In the genomic region with DNA sequence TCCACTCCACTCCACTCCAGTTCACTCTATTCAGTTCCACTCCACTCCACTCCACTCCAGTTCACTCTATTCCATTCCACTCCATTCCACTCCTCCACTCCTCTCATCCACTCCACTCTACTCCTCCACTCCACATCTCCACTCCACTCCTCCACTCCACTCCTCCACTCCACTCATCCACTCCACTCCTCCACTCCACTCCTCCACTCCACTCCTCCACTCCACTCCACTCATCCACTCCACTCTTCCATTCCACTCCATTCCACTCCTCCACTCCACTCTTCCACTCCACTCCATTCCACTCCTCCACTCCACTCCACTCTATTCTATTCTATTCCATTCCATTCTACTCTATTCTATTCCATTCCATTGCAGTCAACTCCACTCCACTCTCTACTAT, we compare ENCODE assay signal across 8 cellular contexts. TPM values are rescaled to one million over a fixed set of nuclear protein-coding genes. Genes with fewer than 3 reads are reported as not detected.
"Had no signal": no experiment of that assay in that cellular context is flagged by ENCODE, and none has a peak within 500 bp of the region (broad histone marks: within the 10 kb centered on the region; RNA-seq: fewer than 3 reads in every experiment).

No MANE protein-coding gene starts in this region.

- H3K9ac ChIP-seq: GM23248, KMS-11 had no signal

- ATAC-seq: HCT116 had no signal

- H2AFZ ChIP-seq: GM23248 had no signal

- H3K27ac ChIP-seq: GM23248, KMS-11 had no signal

- H3K4me3 ChIP-seq: GM23248, HAP-1 had no signal

- H3K36me3 ChIP-seq: HAP-1 had no signal

- DNase-seq: GM23248, GOT3, H7, KBM-7 had no signal

- H3K4me1 ChIP-seq: HAP-1 had no signal

- H3K4me2 ChIP-seq: KMS-11 had no signal

- H3K9me3 ChIP-seq: HAP-1 had no signal

RNA-seq across cellular contexts. Expression of gene SERPINA5, which starts 9.8 kb away (rescaled TPM):
- total RNA-seq: GM23248 had no signal
- polyA plus RNA-seq: GM23248 had no signal

RNA-seq across cellular contexts. Expression of gene SERPINA3, which starts 21.1 kb away (rescaled TPM):
- total RNA-seq: H7 had no signal

RNA-seq across cellular contexts. Expression of gene SERPINA4, which starts 29.8 kb away (rescaled TPM):
- total RNA-seq: GM23248, H4, H7 had no signal
- polyA plus RNA-seq: GM23248 had no signal
